ENCODE assay signal across 26 cellular contexts in the genomic region with DNA sequence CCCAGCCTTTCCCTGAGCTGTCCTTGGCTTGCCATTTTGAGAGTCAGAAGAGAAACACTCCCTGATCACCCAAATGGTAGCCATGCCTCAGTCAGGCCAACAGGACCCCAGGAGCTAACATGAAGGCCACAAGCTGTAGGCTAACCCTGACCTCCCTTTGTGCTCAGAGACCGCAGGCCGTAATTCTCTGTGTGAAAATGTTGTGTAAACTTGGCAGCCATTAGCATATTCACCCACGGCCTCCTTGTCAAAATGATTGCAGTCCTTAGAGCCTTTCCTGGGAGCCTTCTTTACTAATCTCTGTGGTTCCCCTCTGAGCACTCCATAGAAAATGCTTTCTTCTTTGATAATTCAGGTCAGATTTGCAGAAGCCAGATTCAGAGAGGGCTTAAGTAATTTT.
DNase-seq lines count a peak whose midpoint lies in the region; ATAC-seq, FAIRE-seq and TF ChIP-seq lines count a peak whose summit lies in the region.
"Had no signal": no experiment of that assay in that cellular context is flagged by ENCODE, and none has a peak within 500 bp of the region (broad histone marks: within the 10 kb centered on the region; RNA-seq: fewer than 3 reads in every experiment).

No MANE protein-coding gene starts in this region.

- H3K27me3 ChIP-seq in GM23338 (ENCODE audit: insufficient read depth) (no peaks in the 10 kb centered on the region), astrocyte (ENCODE audit: insufficient read depth, low read length) (no peaks in the 10 kb centered on the region), ovary (no peaks in the 10 kb centered on the region)
- H3K27me3 ChIP-seq: BLaER1 treated with 17β-estradiol and CSF1 and Interleukin-3, amounts not matched to agents 10 nM and 100 nM; gastrocnemius medialis; MG63 had no signal

- H3K4me3 Mint-ChIP-seq in GM23338 (no peak overlapping the region), astrocyte (ENCODE audit: unreplicated experiment) (no peak overlapping the region)
- H3K4me3 Mint-ChIP-seq: activated CD4-positive, alpha-beta memory T cell treated with anti-CD3 and anti-CD28 coated beads for 36 hours; activated naive CD8-positive, alpha-beta T cell treated with anti-CD3 and anti-CD28 coated beads for 36 hours; nephron had no signal

- H3K36me3 ChIP-seq in GM23338 (ENCODE audit: insufficient read depth) = no peaks in the 10 kb centered on the region
- no peaks in the 10 kb centered on the region for H3K36me3 ChIP-seq in astrocyte (ENCODE audit: insufficient read depth, low read length)
- H3K36me3 ChIP-seq in ovary = no peaks in the 10 kb centered on the region
- H3K36me3 ChIP-seq: BLaER1 treated with 17β-estradiol and CSF1 and Interleukin-3, amounts not matched to agents 10 nM and 100 nM; gastrocnemius medialis; lower lobe of right lung; MG63 had no signal

- WGBS in ovary, 3 donors = 16 to 31% (median 17%) methylated on average over 3 of the region's 3 CpGs

- H3K9me2 ChIP-seq in GM23338 (ENCODE audit: insufficient read depth) = no peaks in the 10 kb centered on the region

- H3K4me2 ChIP-seq in GM23338 (no peak overlapping the region), astrocyte (ENCODE audit: low read length) (no peak overlapping the region)
- H3K4me2 ChIP-seq: BLaER1 treated with 17β-estradiol and CSF1 and Interleukin-3, amounts not matched to agents 10 nM and 100 nM had no signal

- H2AFZ ChIP-seq in GM23338 = peak overlapping the region; percentile 89; the same call in 1 of the 2 replicates
- no peak overlapping the region for H2AFZ ChIP-seq in astrocyte (ENCODE audit: low read depth, low read length)

- H3K27ac Mint-ChIP-seq in GM23338 (no peak overlapping the region), astrocyte (ENCODE audit: unreplicated experiment) (no peak overlapping the region)
- H3K27ac Mint-ChIP-seq: activated CD4-positive, alpha-beta memory T cell treated with anti-CD3 and anti-CD28 coated beads for 36 hours; activated naive CD8-positive, alpha-beta T cell treated with anti-CD3 and anti-CD28 coated beads for 36 hours; brain; nephron had no signal

- intact Hi-C loops in left cardiac atrium (cut with DNase I) (loop anchor here (5.0 to 10.0 kb wide), 2 partner anchors 508 to 610 kb away; no protein-coding TSS in a partner anchor), ovary (cut with DNase I) (loop anchor here in 3 of 4 donors (5.0 to 10.0 kb wide), 4 partner anchors 70 to 608 kb away; no protein-coding TSS in a partner anchor)

- H3K4me1 ChIP-seq in GM23338 (ENCODE audit: insufficient read depth) = no peaks in the 10 kb centered on the region
- H3K4me1 ChIP-seq in astrocyte (ENCODE audit: insufficient read depth, low read length) = no peaks in the 10 kb centered on the region
- peaks cover 8% of the 10 kb centered on the region for H3K4me1 ChIP-seq in ovary (ENCODE audit: insufficient read depth)
- H3K4me1 ChIP-seq: BLaER1 treated with 17β-estradiol and CSF1 and Interleukin-3, amounts not matched to agents 10 nM and 100 nM had no signal

- TF ChIP-seq EP300 in ovary (IDR thresholded peaks at IDR 0.05) = no peak

- H3K4me3 ChIP-seq in GM23338 (no peak overlapping the region), astrocyte (ENCODE audit: insufficient read depth, low read depth, low read length) (no peak overlapping the region), ovary (no peak overlapping the region)
- H3K4me3 ChIP-seq: BLaER1 treated with 17β-estradiol and CSF1 and Interleukin-3, amounts not matched to agents 10 nM and 100 nM; gastrocnemius medialis; GM12878; K562; lower lobe of right lung; MG63; mucosa of descending colon had no signal

- no peak for TF ChIP-seq POLR2A in ovary (IDR thresholded peaks at IDR 0.05)

- peaks cover 11% of the 10 kb centered on the region; the same call in 2 of the 3 replicates for H3K4me1 Mint-ChIP-seq in GM23338
- H3K4me1 Mint-ChIP-seq in astrocyte (ENCODE audit: low read depth, unreplicated experiment) = no peaks in the 10 kb centered on the region

- H3K9ac ChIP-seq in astrocyte (ENCODE audit: low read length) = no peak overlapping the region
- H3K9ac ChIP-seq: BLaER1 treated with 17β-estradiol and CSF1 and Interleukin-3, amounts not matched to agents 10 nM and 100 nM had no signal

- H3K27ac ChIP-seq in GM23338 (ENCODE audit: low read depth) (no peak overlapping the region), astrocyte (ENCODE audit: low read depth, low read length) (no peak overlapping the region), ovary (peak overlapping the region in 1 of 2 donors; percentile 40)
- H3K27ac ChIP-seq: BLaER1 treated with 17β-estradiol and CSF1 and Interleukin-3, amounts not matched to agents 10 nM and 100 nM; gastrocnemius medialis; lower lobe of right lung had no signal

- FAIRE-seq in astrocyte (lab: Jason Lieb, UNC) = no peak
- FAIRE-seq: GM12878, K562 had no signal

- no peaks in the 10 kb centered on the region for H3K36me3 Mint-ChIP-seq in GM23338 (ENCODE audit: low read depth)
- no peaks in the 10 kb centered on the region for H3K36me3 Mint-ChIP-seq in astrocyte (ENCODE audit: low read depth, unreplicated experiment)
- H3K36me3 Mint-ChIP-seq: activated CD4-positive, alpha-beta memory T cell treated with anti-CD3 and anti-CD28 coated beads for 36 hours; activated naive CD8-positive, alpha-beta T cell treated with anti-CD3 and anti-CD28 coated beads for 36 hours; brain had no signal

- no peaks in the 10 kb centered on the region for H3K9me3 Mint-ChIP-seq in GM23338
- no peaks in the 10 kb centered on the region for H3K9me3 Mint-ChIP-seq in astrocyte (ENCODE audit: unreplicated experiment)
- H3K9me3 Mint-ChIP-seq: activated CD4-positive, alpha-beta memory T cell treated with anti-CD3 and anti-CD28 coated beads for 36 hours; activated naive CD8-positive, alpha-beta T cell treated with anti-CD3 and anti-CD28 coated beads for 36 hours; nephron had no signal

- no peaks in the 10 kb centered on the region for H3K9me3 ChIP-seq in astrocyte (ENCODE audit: insufficient read depth, low read depth, low read length)
- H3K9me3 ChIP-seq in ovary = no peaks in the 10 kb centered on the region
- H3K9me3 ChIP-seq: gastrocnemius medialis, lower lobe of right lung, MG63, mucosa of descending colon had no signal

- peak; percentile 85 for ATAC-seq in GM23338
- peak; percentile 53 to 64 for ATAC-seq in left cardiac atrium
- ATAC-seq in GM21529 (IDR thresholded peaks at IDR 0.05; ENCODE audit: unreplicated experiment) = no peak
- ATAC-seq: gastrocnemius medialis, GM12878, K562, lower lobe of right lung, mucosa of descending colon had no signal

- DNase-seq in GM23338 (ENCODE audit: low spot score) = no peak
- peak; percentile 77 for DNase-seq in astrocyte (ENCODE audit: low read depth)
- DNase-seq in left cardiac atrium = no peak
- DNase-seq in ovary = peak; percentile 35 to 69 (median 57)
- no peak for DNase-seq in AG08396 (ENCODE audit: low spot score)
- no peak for DNase-seq in activated CD4-positive, alpha-beta T cell treated with anti-CD3 and anti-CD28 coated beads, Interleukin-2, amount 50 U/mL, for 48 hours
- DNase-seq in GOT3 (lab: John Stamatoyannopoulos, UW) = no peak
- DNase-seq: activated CD4-positive, alpha-beta memory T cell treated with anti-CD3 and anti-CD28 coated beads for 36 hours; activated CD8-positive, alpha-beta memory T cell treated with anti-CD3 and anti-CD28 coated beads, Interleukin-2, amount 50 U/mL, for 48 hours; activated effector memory CD4-positive, alpha-beta T cell treated with Interleukin-2 at 50 U/mL for 16 hours; activated naive CD8-positive, alpha-beta T cell treated with anti-CD3 and anti-CD28 coated beads for 36 hours; erythroblast; gastrocnemius medialis; islet precursor cell; lower lobe of right lung; MG63; mucosa of descending colon; NCI-H2081; NCI-H345; NCI-H774 had no signal

- H4K20me1 ChIP-seq in GM23338 (replicated peaks; ENCODE audit: insufficient read depth) (no peaks in the 10 kb centered on the region), astrocyte (ENCODE audit: insufficient read depth, low read length) (no peaks in the 10 kb centered on the region)
- H4K20me1 ChIP-seq: BLaER1 treated with 17β-estradiol and CSF1 and Interleukin-3, amounts not matched to agents 10 nM and 100 nM had no signal

- H3K27me3 Mint-ChIP-seq in GM23338 (ENCODE audit: insufficient read depth, low read depth, poor library complexity) = peaks cover 3% of the 10 kb centered on the region
- peaks cover 4% of the 10 kb centered on the region for H3K27me3 Mint-ChIP-seq in astrocyte (ENCODE audit: low read depth, unreplicated experiment)
- H3K27me3 Mint-ChIP-seq: activated CD4-positive, alpha-beta memory T cell treated with anti-CD3 and anti-CD28 coated beads for 36 hours; activated naive CD8-positive, alpha-beta T cell treated with anti-CD3 and anti-CD28 coated beads for 36 hours had no signal

- H3K79me2 ChIP-seq in GM23338 (replicated peaks; ENCODE audit: insufficient read depth) = no peaks in the 10 kb centered on the region
- no peaks in the 10 kb centered on the region for H3K79me2 ChIP-seq in astrocyte (ENCODE audit: insufficient read depth, low read length)

- no peaks in the 10 kb centered on the region for H3F3A ChIP-seq in GM23338 (replicated peaks; ENCODE audit: low read depth)

- no peak for TF ChIP-seq CTCF in GM23338 (conservative IDR thresholded peaks at IDR 0.05; ENCODE audit: low read depth in 2 of 2)
- TF ChIP-seq CTCF in astrocyte (IDR thresholded peaks at IDR 0.05; ENCODE audit: insufficient read depth, low read depth, low read length) = no peak
- no peak for TF ChIP-seq CTCF in ovary (IDR thresholded peaks at IDR 0.05)

TF ChIP-seq in GM23338, 12 proteins besides CTCF, POLR2A, EP300 and RAD21:
- no peak for TF ChIP-seq EZH2 (IDR thresholded peaks at IDR 0.05; ENCODE audit: low read depth, unreplicated experiment)
- no peak for TF ChIP-seq POLR2AphosphoS5 (IDR thresholded peaks at IDR 0.05; ENCODE audit: low read depth)

Comparison
In these comparisons a context has a peak if more than half of its experiments do, and no peak if none do; other contexts are left out.
1. DNase-seq: peak in astrocyte (single experiment) and ovary (5 of 5); none in GM23338 (single experiment), left cardiac atrium (single experiment), AG08396 (single experiment), activated CD4-positive, alpha-beta T cell treated with anti-CD3 and anti-CD28 coated beads, Interleukin-2, amount 50 U/mL, for 48 hours (0 of 2) and GOT3 (single experiment).